In the genomic region with DNA sequence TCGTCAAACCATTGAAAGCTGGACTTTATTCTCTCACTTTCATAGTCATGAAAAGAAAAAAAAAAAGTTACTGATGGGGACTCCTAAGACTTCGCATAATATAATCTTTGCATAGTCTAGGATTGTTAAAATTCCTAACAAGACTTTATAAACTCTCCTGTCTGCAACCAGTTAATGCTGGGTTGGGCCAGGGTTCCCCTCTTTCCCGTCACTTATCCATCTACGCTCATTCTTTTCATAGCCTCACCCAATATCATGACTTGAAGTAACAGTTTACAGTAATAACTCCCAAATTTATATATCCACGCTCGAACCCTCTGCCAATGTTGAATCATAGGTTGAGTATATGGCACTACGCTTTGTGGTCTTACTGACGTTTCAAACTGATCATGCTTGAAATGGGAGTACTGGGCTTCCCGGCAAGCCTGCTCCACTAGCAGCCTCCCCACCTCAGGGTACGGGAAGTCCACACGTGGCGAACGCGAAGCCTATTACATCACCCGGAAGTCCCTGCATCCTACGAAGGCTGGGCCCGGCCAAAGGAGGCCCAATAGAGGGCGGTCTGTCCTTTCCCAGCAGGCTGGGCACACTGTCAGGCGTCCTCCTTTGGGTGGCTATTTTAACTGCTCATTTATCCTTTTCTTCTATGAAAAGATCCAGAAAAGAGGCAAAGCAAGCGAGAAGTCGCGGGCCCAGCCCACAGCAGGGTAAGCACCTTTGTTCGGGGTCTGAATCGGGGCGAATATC, we compare ENCODE assay signal across 1 cellular context.
TF ChIP-seq lines count a peak whose summit lies in the region.

No MANE protein-coding gene starts in this region.

TF ChIP-seq in IMR-90, 13 proteins besides CTCF, POLR2A, EP300 and RAD21:
- TF ChIP-seq BHLHE40 (IDR thresholded peaks at IDR 0.05; ENCODE audit: low read depth, low read length) (peak; percentile 59; the same call in 1 of the 2 replicates), RFX5 (IDR thresholded peaks at IDR 0.05; ENCODE audit: low read depth, low read length) (no peak), RCOR1 (IDR thresholded peaks at IDR 0.05; ENCODE audit: insufficient replicate concordance, low read length) (no peak), MAZ (IDR thresholded peaks at IDR 0.05; ENCODE audit: borderline replicate concordance, low read depth, low read length) (peak; percentile 99), FOS (IDR thresholded peaks at IDR 0.05; ENCODE audit: low read depth, low read length) (peak; percentile 23; the same call in 1 of the 2 replicates), SMC3 (IDR thresholded peaks at IDR 0.05; ENCODE audit: low read depth, low read length) (no peak), MXI1 (IDR thresholded peaks at IDR 0.05; ENCODE audit: borderline replicate concordance, low read depth, low read length) (peak; percentile 92), USF2 (IDR thresholded peaks at IDR 0.05; ENCODE audit: low read depth, low read length) (peak; percentile 82), MAFK (IDR thresholded peaks at IDR 0.05; ENCODE audit: low read depth, low read length) (no peak), CHD1 (IDR thresholded peaks at IDR 0.05; ENCODE audit: low read depth, low read length) (peak; percentile 91), CEBPB (IDR thresholded peaks at IDR 0.05; ENCODE audit: low read depth, low read length) (peak; percentile 91), NFE2L2 (IDR thresholded peaks at IDR 0.05; ENCODE audit: low read depth, low read length) (peak; percentile 18; the same call in 1 of the 2 replicates)
- TF ChIP-seq, protein P1, sequence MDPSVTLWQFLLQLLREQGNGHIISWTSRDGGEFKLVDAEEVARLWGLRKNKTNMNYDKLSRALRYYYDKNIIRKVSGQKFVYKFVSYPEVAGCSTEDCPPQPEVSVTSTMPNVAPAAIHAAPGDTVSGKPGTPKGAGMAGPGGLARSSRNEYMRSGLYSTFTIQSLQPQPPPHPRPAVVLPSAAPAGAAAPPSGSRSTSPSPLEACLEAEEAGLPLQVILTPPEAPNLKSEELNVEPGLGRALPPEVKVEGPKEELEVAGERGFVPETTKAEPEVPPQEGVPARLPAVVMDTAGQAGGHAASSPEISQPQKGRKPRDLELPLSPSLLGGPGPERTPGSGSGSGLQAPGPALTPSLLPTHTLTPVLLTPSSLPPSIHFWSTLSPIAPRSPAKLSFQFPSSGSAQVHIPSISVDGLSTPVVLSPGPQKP (IDR thresholded peaks at IDR 0.05; ENCODE audit: borderline replicate concordance, low read depth, low read length): no peak
